In the genomic region with DNA sequence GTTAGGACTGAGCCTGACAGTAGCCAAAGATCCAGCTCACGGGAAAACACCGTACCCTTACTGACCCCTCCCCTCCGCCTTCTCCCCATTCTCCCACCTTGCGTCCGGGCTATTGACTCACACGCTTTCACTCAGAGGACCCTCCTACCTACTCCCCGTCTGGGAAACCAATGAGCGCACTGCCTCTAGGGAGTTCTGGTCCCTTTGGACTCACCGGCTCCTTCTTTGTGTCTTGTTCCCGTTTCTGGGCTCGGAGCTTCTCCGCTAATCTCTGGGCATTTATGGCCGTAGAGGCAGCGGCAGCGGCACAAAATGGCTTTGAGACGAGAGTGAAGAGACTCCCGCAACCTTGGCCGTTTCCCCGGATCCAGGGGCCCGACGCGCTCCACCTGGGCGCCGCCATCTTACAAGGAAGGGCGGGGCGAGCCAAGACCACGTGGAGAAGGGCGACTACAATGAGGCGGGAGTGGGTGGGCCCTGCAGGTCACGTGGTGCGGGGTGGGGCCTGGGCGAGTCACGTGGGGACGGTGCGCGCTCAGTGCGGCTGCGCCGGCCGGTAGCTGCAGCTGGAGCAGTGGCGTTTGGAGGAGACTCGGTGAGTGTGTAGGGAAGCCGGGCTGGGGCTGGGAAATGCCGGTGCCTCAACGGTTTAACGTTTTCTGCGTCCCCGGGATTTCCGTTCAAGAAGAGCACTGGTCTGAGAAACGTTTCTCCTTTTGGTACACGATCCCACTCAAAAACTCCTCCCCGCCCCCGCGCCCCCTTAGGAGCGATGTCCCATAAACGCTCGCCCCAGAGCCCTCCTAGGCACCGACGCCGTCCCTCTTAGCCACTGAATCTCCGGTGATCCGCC, we compare ENCODE assay signal across 1 cellular context.
A peak's percentile ranks its signal among the peaks of the same experiment; 100 is the strongest.
TF ChIP-seq lines count a peak whose summit lies in the region.

A gene (plus strand): TSS at position 547 of the 853 bp plus-strand sequence. CDS start 23,220 bp downstream, outside the sequence.
A gene with protein sequence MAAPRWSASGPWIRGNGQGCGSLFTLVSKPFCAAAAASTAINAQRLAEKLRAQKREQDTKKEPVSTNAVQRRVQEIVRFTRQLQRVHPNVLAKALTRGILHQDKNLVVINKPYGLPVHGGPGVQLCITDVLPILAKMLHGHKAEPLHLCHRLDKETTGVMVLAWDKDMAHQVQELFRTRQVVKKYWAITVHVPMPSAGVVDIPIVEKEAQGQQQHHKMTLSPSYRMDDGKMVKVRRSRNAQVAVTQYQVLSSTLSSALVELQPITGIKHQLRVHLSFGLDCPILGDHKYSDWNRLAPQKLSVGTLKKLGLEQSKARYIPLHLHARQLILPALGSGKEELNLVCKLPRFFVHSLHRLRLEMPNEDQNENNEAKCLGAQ (minus strand): TSS at position 415 of the 853 bp plus-strand sequence. CDS start 12 bp downstream, at position 403.

TF ChIP-seq in GM23338, 12 proteins besides CTCF, POLR2A, EP300 and RAD21:
- TF ChIP-seq, protein P1, sequence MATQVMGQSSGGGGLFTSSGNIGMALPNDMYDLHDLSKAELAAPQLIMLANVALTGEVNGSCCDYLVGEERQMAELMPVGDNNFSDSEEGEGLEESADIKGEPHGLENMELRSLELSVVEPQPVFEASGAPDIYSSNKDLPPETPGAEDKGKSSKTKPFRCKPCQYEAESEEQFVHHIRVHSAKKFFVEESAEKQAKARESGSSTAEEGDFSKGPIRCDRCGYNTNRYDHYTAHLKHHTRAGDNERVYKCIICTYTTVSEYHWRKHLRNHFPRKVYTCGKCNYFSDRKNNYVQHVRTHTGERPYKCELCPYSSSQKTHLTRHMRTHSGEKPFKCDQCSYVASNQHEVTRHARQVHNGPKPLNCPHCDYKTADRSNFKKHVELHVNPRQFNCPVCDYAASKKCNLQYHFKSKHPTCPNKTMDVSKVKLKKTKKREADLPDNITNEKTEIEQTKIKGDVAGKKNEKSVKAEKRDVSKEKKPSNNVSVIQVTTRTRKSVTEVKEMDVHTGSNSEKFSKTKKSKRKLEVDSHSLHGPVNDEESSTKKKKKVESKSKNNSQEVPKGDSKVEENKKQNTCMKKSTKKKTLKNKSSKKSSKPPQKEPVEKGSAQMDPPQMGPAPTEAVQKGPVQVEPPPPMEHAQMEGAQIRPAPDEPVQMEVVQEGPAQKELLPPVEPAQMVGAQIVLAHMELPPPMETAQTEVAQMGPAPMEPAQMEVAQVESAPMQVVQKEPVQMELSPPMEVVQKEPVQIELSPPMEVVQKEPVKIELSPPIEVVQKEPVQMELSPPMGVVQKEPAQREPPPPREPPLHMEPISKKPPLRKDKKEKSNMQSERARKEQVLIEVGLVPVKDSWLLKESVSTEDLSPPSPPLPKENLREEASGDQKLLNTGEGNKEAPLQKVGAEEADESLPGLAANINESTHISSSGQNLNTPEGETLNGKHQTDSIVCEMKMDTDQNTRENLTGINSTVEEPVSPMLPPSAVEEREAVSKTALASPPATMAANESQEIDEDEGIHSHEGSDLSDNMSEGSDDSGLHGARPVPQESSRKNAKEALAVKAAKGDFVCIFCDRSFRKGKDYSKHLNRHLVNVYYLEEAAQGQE (IDR thresholded peaks at IDR 0.05; ENCODE audit: unreplicated experiment): no peak
- peak; percentile 94 for TF ChIP-seq POLR2AphosphoS5 (IDR thresholded peaks at IDR 0.05; ENCODE audit: low read depth)
- TF ChIP-seq ZNF331 (CRISPR knock-in tag; IDR thresholded peaks at IDR 0.05; ENCODE audit: low read depth): no peak
- TF ChIP-seq EZH2phosphoT487 (IDR thresholded peaks at IDR 0.05; ENCODE audit: unreplicated experiment): no peak
- TF ChIP-seq, protein P2, sequence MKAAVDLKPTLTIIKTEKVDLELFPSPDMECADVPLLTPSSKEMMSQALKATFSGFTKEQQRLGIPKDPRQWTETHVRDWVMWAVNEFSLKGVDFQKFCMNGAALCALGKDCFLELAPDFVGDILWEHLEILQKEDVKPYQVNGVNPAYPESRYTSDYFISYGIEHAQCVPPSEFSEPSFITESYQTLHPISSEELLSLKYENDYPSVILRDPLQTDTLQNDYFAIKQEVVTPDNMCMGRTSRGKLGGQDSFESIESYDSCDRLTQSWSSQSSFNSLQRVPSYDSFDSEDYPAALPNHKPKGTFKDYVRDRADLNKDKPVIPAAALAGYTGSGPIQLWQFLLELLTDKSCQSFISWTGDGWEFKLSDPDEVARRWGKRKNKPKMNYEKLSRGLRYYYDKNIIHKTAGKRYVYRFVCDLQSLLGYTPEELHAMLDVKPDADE (IDR thresholded peaks at IDR 0.05): peak; percentile 45; the same call in 1 of the 2 replicates
- no peak for TF ChIP-seq EZH2 (IDR thresholded peaks at IDR 0.05; ENCODE audit: low read depth, unreplicated experiment)
- peak; percentile 39; the same call in 1 of the 2 replicates for TF ChIP-seq CREB1 (CRISPR knock-in tag; IDR thresholded peaks at IDR 0.05; ENCODE audit: low read depth)
- no peak for TF ChIP-seq NANOG (IDR thresholded peaks at IDR 0.05; ENCODE audit: borderline replicate concordance)
- no peak for TF ChIP-seq ZNF114 (CRISPR knock-in tag; IDR thresholded peaks at IDR 0.05)
